8 cellular contexts compared by ENCODE assay signal in the genomic region with DNA sequence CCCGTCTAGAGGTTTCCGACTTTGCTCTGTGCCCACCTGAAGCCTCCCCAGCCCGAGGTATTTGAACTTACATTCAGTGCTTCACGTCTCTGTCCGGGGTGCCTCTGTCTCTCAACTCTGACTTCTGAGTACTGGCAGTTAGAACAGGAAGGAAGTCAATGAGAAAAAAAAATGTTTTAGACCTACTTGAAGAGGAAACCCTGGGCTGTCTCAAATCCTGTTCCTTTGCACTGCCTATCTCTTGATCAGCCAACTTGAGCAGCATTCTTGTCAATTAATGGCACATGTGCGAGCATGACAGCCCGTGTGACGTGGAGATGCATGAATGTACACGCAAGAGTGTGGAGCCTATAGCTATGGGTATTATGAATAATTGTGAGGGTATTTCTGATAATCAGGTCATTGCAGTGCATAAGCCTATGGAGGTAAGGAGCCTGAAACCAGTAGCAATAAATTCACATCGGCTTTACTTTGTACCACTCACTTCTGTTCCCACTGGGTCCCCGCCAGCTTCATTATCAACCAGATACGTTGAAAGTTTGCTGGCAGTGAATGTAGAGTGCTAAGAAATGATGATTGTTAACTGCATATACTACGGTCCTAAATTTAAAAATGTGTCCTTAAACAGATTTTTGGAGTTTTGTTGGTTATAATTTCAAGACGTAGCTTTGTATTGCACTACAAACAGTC. TPM values are rescaled to one million over a fixed set of nuclear protein-coding genes. Genes with fewer than 3 reads are reported as not detected.
DNase-seq lines count a peak whose midpoint lies in the region; ATAC-seq and TF ChIP-seq lines count a peak whose summit lies in the region.

Gene ARHGDIB (minus strand): TSS at position 136 of the 690 bp plus-strand sequence. CDS start 10,889 bp downstream, outside the sequence.

- peaks cover 5% of the 10 kb centered on the region for H3K36me3 ChIP-seq in OCI-LY3 (replicated peaks; ENCODE audit: low read depth, low read length)
- H3K36me3 ChIP-seq in heart right ventricle, result no peaks in the 10 kb centered on the region

- H3K27me3 Mint-ChIP-seq in activated T-helper 2 cell treated with anti-CD3 and anti-CD28 coated beads, Interferon-gamma antibody, Interleukin-2, Interleukin-4, amounts not matched to agents 10 μg/mL and 5 μg/mL and 100 μg/mL, durations not matched to agents 14 hours and 24 hours and 36 hours (ENCODE audit: low read depth), result no peaks in the 10 kb centered on the region

- H3K4me2 ChIP-seq in OCI-LY3 (ENCODE audit: low read length), result peak within 1 kb of the TSS; percentile 96

- H3K9me3 Mint-ChIP-seq in activated T-helper 2 cell treated with anti-CD3 and anti-CD28 coated beads, Interferon-gamma antibody, Interleukin-2, Interleukin-4, amounts not matched to agents 10 μg/mL and 5 μg/mL and 100 μg/mL, durations not matched to agents 14 hours and 24 hours and 36 hours, result no peaks in the 10 kb centered on the region

- H2AFZ ChIP-seq in OCI-LY3 (ENCODE audit: low read depth, low read length), result peak within 1 kb of the TSS; percentile 88

- intact Hi-C loops in activated T-helper 2 cell treated with anti-CD3 and anti-CD28 coated beads, Interferon-gamma antibody, Interleukin-2, Interleukin-4, amounts not matched to agents 10 μg/mL and 5 μg/mL and 100 μg/mL, durations not matched to agents 14 hours and 24 hours and 36 hours (cut with micrococcal nuclease), result loop anchor here (1.0 to 5.0 kb wide), 8 partner anchors 9 to 921 kb away; partner anchors contain the start of genes C12orf60, STRAP and WBP11
- intact Hi-C loops in heart right ventricle (cut with DNase I), result loop anchor here in 2 of 10 donors (2.0 kb wide), 1 partner anchor 77 kb away; the partner anchor contains the start of gene MGP (in 2 of the 2)

- ATAC-seq in GM18498 (IDR thresholded peaks at IDR 0.05; ENCODE audit: unreplicated experiment) (peak; percentile 74), HG02763 (IDR thresholded peaks at IDR 0.05; ENCODE audit: unreplicated experiment) (peak; percentile 65), heart right ventricle (peak; percentile 67 to 80 (median 76))

- WGBS in heart right ventricle, 2 donors, result 16 to 20% methylated on average over 14 of the region's 14 CpGs

- peaks cover 53% of the 10 kb centered on the region for H3K4me1 Mint-ChIP-seq in activated T-helper 2 cell treated with anti-CD3 and anti-CD28 coated beads, Interferon-gamma antibody, Interleukin-2, Interleukin-4, amounts not matched to agents 10 μg/mL and 5 μg/mL and 100 μg/mL, durations not matched to agents 14 hours and 24 hours and 36 hours (ENCODE audit: low read depth)

- H3K4me1 ChIP-seq in OCI-LY3 (ENCODE audit: low read length) (peaks cover 49% of the 10 kb centered on the region), heart right ventricle (peaks cover 0 to 78% (median 51%) of the 10 kb centered on the region in 9 donors)

- H3K9ac ChIP-seq in OCI-LY3 (ENCODE audit: low read length), result peak within 1 kb of the TSS; percentile 93

- peak within 1 kb of the TSS; percentile 97 for H3K27ac Mint-ChIP-seq in activated T-helper 2 cell treated with anti-CD3 and anti-CD28 coated beads, Interferon-gamma antibody, Interleukin-2, Interleukin-4, amounts not matched to agents 10 μg/mL and 5 μg/mL and 100 μg/mL, durations not matched to agents 14 hours and 24 hours and 36 hours

- H3K27me3 ChIP-seq in OCI-LY3 (ENCODE audit: low read depth, low read length) (no peaks in the 10 kb centered on the region), heart right ventricle (no peaks in the 10 kb centered on the region)

- H3K9me3 ChIP-seq in OCI-LY3 (ENCODE audit: insufficient read depth, low read length), result no peaks in the 10 kb centered on the region
- H3K9me3 ChIP-seq in heart right ventricle, result no peaks in the 10 kb centered on the region

- peak within 1 kb of the TSS; percentile 97 for H3K27ac ChIP-seq in OCI-LY3 (ENCODE audit: low read length)
- H3K27ac ChIP-seq in heart right ventricle, result peak within 1 kb of the TSS; percentile 76 to 95 (median 84)

- peaks cover 35% of the 10 kb centered on the region for H3K36me3 Mint-ChIP-seq in activated T-helper 2 cell treated with anti-CD3 and anti-CD28 coated beads, Interferon-gamma antibody, Interleukin-2, Interleukin-4, amounts not matched to agents 10 μg/mL and 5 μg/mL and 100 μg/mL, durations not matched to agents 14 hours and 24 hours and 36 hours (ENCODE audit: low read depth)

- H3K4me3 Mint-ChIP-seq in activated T-helper 2 cell treated with anti-CD3 and anti-CD28 coated beads, Interferon-gamma antibody, Interleukin-2, Interleukin-4, amounts not matched to agents 10 μg/mL and 5 μg/mL and 100 μg/mL, durations not matched to agents 14 hours and 24 hours and 36 hours (ENCODE audit: low read depth), result peak within 1 kb of the TSS; percentile 96

- peak; percentile 82 for DNase-seq in activated T-helper 2 cell treated with anti-CD3 and anti-CD28 coated beads, Interferon-gamma antibody, Interleukin-2, Interleukin-4, amounts not matched to agents 10 μg/mL and 5 μg/mL and 100 μg/mL, durations not matched to agents 14 hours and 24 hours and 36 hours (ENCODE audit: low spot score)
- DNase-seq in heart right ventricle (peak; percentile 21 to 40), NCI-H146 treated with DMSO at 0.1 percent for 48 hours (lab: John Stamatoyannopoulos, UW; ENCODE audit: unreplicated experiment) (no peak), NCI-H2196 (lab: John Stamatoyannopoulos, UW; ENCODE audit: unreplicated experiment) (no peak)
- peak; percentile 74 for DNase-seq in stimulated activated CD4-positive, alpha-beta T cell treated with anti-CD3 and anti-CD28 coated beads, Interleukin-4, amount 100 ng/mL, for 24 hours

- no peaks in the 10 kb centered on the region for H4K20me1 ChIP-seq in OCI-LY3 (ENCODE audit: insufficient read depth, low read length)

- peaks cover 47% of the 10 kb centered on the region for H3K79me2 ChIP-seq in OCI-LY3 (ENCODE audit: low read length)

- TF ChIP-seq CTCF in OCI-LY3 (IDR thresholded peaks at IDR 0.05; ENCODE audit: low read depth, low read length) (no peak), heart right ventricle (IDR thresholded peaks at IDR 0.05) (no peak)

- H3K4me3 ChIP-seq in OCI-LY3 (ENCODE audit: low read length), result peak within 1 kb of the TSS; percentile 95
- peak within 1 kb of the TSS; percentile 13 to 73 (median 52) for H3K4me3 ChIP-seq in heart right ventricle

RNA-seq across cellular contexts. Expression of gene ARHGDIB, which starts in this region (rescaled TPM):
- 535 and 561 TPM in 2 replicates for total RNA-seq in activated T-helper 2 cell treated with anti-CD3 and anti-CD28 coated beads, Interferon-gamma antibody, Interleukin-2, Interleukin-4, amounts not matched to agents 10 μg/mL and 5 μg/mL and 100 μg/mL, durations not matched to agents 14 hours and 24 hours and 36 hours
- 100 to 1,000 TPM in 1 of 10 donors, 10 to 100 TPM in 9; 28.1 to 150 (median 37.9) TPM for total RNA-seq in heart right ventricle
- polyA plus RNA-seq in heart right ventricle, result 100 to 1,000 TPM; 114 to 144 TPM

Comparison
In these comparisons a context has a peak if more than half of its experiments do, and no peak if none do; other contexts are left out.
1. DNase-seq: peak in activated T-helper 2 cell treated with anti-CD3 and anti-CD28 coated beads, Interferon-gamma antibody, Interleukin-2, Interleukin-4, amounts not matched to agents 10 μg/mL and 5 μg/mL and 100 μg/mL, durations not matched to agents 14 hours and 24 hours and 36 hours (single experiment), heart right ventricle (2 of 2) and stimulated activated CD4-positive, alpha-beta T cell treated with anti-CD3 and anti-CD28 coated beads, Interleukin-4, amount 100 ng/mL, for 24 hours (single experiment); none in NCI-H146 treated with DMSO at 0.1 percent for 48 hours (single experiment) and NCI-H2196 (single experiment).
2. Peak in every context shown above with its lines, with median percentiles within 50 percentile points of each other: ATAC-seq.